1 cellular context compared by ENCODE assay signal in the genomic region with DNA sequence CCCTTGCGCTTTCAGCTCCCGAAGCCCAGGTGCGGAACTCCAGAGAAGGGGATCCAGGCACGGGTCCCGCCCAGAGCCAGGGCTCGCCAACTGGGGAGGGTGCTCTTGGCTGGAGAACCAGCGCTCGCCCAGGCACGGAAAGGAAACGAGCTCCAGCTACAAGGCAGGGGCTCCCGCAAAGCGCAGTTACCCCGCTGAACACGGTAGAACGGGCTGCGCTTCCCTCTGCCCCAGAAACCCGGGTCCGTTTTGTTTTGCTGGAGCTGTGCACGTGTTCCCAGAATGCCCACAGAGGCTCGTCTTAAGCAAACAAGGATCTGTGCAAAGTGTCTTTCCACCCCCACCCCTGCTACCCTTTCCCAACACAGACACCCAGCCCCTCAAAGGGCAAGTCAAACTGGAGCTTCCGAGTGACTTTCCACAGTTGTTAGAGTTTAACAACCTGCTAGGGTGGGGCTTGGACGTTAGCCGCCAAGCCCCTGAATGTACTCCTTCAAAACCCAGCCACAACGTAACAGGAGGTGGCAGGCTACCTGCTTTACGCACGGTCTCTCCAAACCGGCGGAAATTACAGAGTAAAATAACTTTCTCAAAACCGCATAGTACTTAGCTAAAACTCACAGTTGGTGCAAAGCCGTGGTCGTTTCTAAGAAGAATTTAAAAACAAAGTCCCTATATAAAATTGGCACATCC.
TF ChIP-seq lines count a peak whose summit lies in the region.

No MANE protein-coding gene starts in this region.

TF ChIP-seq in HEK293, 187 proteins besides CTCF, POLR2A, EP300 and RAD21 (continued from another document):
- TF ChIP-seq ZNF518A (tag by site-specific recombination; conservative IDR thresholded peaks at IDR 0.05; ENCODE audit: low read depth): no peak
- TF ChIP-seq, protein P1, sequence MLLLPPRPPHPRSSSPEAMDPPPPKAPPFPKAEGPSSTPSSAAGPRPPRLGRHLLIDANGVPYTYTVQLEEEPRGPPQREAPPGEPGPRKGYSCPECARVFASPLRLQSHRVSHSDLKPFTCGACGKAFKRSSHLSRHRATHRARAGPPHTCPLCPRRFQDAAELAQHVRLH (tag by site-specific recombination; IDR thresholded peaks at IDR 0.05): no peak; the same call in 1 of the 2 replicates
- no peak for TF ChIP-seq BCL11A (tag by site-specific recombination; IDR thresholded peaks at IDR 0.05; ENCODE audit: low read depth)
- TF ChIP-seq ZNF555 (tag by site-specific recombination; conservative IDR thresholded peaks at IDR 0.05): no peak
- TF ChIP-seq ZNF335 (tag by site-specific recombination; conservative IDR thresholded peaks at IDR 0.05): 0 out of 2 replicates have a peak, but pooled peaks have one; percentile 39
- peak; percentile 64 for TF ChIP-seq OSR2 (tag by site-specific recombination; IDR thresholded peaks at IDR 0.05)
- no peak for TF ChIP-seq ZNF404 (tag by site-specific recombination; IDR thresholded peaks at IDR 0.05)
- TF ChIP-seq PRDM10 (tag by site-specific recombination; IDR thresholded peaks at IDR 0.05): peak; percentile 95
- TF ChIP-seq, protein P2, sequence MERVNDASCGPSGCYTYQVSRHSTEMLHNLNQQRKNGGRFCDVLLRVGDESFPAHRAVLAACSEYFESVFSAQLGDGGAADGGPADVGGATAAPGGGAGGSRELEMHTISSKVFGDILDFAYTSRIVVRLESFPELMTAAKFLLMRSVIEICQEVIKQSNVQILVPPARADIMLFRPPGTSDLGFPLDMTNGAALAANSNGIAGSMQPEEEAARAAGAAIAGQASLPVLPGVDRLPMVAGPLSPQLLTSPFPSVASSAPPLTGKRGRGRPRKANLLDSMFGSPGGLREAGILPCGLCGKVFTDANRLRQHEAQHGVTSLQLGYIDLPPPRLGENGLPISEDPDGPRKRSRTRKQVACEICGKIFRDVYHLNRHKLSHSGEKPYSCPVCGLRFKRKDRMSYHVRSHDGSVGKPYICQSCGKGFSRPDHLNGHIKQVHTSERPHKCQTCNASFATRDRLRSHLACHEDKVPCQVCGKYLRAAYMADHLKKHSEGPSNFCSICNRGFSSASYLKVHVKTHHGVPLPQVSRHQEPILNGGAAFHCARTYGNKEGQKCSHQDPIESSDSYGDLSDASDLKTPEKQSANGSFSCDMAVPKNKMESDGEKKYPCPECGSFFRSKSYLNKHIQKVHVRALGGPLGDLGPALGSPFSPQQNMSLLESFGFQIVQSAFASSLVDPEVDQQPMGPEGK (tag by site-specific recombination; IDR thresholded peaks at IDR 0.05): peak; percentile 12; the same call in 1 of the 2 replicates
- TF ChIP-seq ZEB2 (tag by site-specific recombination; IDR thresholded peaks at IDR 0.05): no peak
- TF ChIP-seq ZNF561 (tag by site-specific recombination; IDR thresholded peaks at IDR 0.05; ENCODE audit: borderline replicate concordance): no peak
- TF ChIP-seq ZNF416 (tag by site-specific recombination; IDR thresholded peaks at IDR 0.05): no peak
- peak; percentile 99 for TF ChIP-seq ZNF223 (tag by site-specific recombination; IDR thresholded peaks at IDR 0.05)
- 0 out of 2 replicates have a peak, but pooled peaks have one; percentile 13 for TF ChIP-seq ZNF629 (tag by site-specific recombination; IDR thresholded peaks at IDR 0.05)
- TF ChIP-seq, protein P3, sequence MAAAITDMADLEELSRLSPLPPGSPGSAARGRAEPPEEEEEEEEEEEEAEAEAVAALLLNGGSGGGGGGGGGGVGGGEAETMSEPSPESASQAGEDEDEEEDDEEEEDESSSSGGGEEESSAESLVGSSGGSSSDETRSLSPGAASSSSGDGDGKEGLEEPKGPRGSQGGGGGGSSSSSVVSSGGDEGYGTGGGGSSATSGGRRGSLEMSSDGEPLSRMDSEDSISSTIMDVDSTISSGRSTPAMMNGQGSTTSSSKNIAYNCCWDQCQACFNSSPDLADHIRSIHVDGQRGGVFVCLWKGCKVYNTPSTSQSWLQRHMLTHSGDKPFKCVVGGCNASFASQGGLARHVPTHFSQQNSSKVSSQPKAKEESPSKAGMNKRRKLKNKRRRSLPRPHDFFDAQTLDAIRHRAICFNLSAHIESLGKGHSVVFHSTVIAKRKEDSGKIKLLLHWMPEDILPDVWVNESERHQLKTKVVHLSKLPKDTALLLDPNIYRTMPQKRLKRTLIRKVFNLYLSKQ (tag by site-specific recombination; IDR thresholded peaks at IDR 0.05; ENCODE audit: borderline replicate concordance): no peak
- no peak for TF ChIP-seq ZNF239 (tag by site-specific recombination; IDR thresholded peaks at IDR 0.05)
